In the genomic region with DNA sequence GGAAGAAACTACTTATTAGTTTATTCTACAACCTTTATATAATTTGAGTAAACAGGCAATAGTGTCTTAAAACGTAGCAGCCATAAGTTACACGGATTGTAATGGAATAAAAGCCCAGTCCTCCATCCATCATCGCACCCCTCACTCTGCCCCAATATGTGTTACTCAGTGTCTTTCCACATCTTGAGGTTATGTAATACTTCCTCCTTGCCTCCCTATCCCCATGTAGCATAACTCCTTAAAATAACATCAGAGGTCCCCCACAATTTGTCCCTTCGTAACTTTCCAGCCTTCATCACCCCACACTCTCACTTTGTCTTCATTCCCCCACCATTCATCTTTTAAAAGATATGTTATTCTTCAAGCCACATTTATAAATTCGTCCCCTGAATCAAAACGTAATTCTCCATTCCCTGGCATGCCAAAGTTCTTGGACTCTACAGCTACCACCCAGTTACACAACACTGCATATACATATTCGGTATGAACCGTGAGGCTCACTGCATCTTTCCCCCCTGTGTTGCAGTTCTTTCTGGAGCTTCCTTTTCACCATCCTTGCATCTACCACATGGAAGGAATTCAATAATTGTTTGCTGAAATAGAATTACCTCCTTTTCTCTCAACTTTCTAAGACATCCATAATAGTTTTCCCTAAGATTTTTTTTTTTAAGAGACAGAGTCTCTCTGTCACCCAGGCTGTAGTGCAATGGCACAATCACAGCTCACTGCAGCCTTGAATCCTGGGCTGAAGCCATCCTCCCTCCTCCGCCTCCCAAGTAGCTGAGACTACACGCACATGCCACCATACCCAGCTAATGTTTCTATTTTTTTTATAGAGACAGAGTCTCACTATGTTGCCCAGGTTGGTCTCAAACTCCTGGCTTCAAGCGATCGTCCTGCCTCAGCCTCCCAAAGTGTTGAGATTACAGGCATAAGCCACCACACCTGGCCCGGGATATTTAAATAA, we compare ENCODE assay signal across 13 cellular contexts. TPM values are rescaled to one million over a fixed set of nuclear protein-coding genes. Genes with fewer than 3 reads are reported as not detected.
A peak's percentile ranks its signal among the peaks of the same experiment; 100 is the strongest.
DNase-seq lines count a peak whose midpoint lies in the region; ATAC-seq and TF ChIP-seq lines count a peak whose summit lies in the region.
"Had no signal": no experiment of that assay in that cellular context is flagged by ENCODE, and none has a peak within 500 bp of the region (broad histone marks: within the 10 kb centered on the region; RNA-seq: fewer than 3 reads in every experiment).

No MANE protein-coding gene starts in this region.

- DNase-seq in NOMO-1 treated with DMSO at 0.1 percent for 48 hours (lab: John Stamatoyannopoulos, UW; ENCODE audit: unreplicated experiment) (peak; percentile 20), NOMO-1 treated with dmso at 0.1 percent for 144 hours (lab: John Stamatoyannopoulos, UW; ENCODE audit: unreplicated experiment) (no peak), breast epithelium (ENCODE audit: low spot score in 2 of 2) (no peak), midbrain (lab: John Stamatoyannopoulos, UW) (peak; percentile 24), tibial nerve (ENCODE audit: low spot score in 2 of 2) (no peak), GM03348 (ENCODE audit: low spot score) (no peak), endothelial cell (ENCODE audit: low spot score) (no peak)
- DNase-seq: NCI-H187 treated with DMSO at 0.1 percent for 48 hours, SHP77 treated with DMSO at 0.1 percent for 48 hours had no signal

- ATAC-seq in GM19463 (IDR thresholded peaks at IDR 0.05; ENCODE audit: unreplicated experiment) = no peak
- ATAC-seq: K562 had no signal

- 39 to 46% methylated on average over 13 of the region's 13 CpGs for WGBS in tibial nerve, 2 donors

- TF ChIP-seq POLR2A in breast epithelium (IDR thresholded peaks at IDR 0.05) (no peak), tibial nerve (IDR thresholded peaks at IDR 0.05) (no peak)

- peaks cover 7% of the 10 kb centered on the region for H3K36me3 Mint-ChIP-seq in endothelial cell (ENCODE audit: low read depth, unreplicated experiment)

- no peaks in the 10 kb centered on the region for H3K27me3 ChIP-seq in breast epithelium
- H3K27me3 ChIP-seq in tibial nerve = no peaks in the 10 kb centered on the region

- H3K27ac Mint-ChIP-seq in endothelial cell (ENCODE audit: unreplicated experiment) = no peak overlapping the region
- H3K27ac Mint-ChIP-seq: activated naive CD4-positive, alpha-beta T cell treated with anti-CD3 and anti-CD28 coated beads, Interleukin-2, amount 50 U/mL, for 24 hours had no signal

- no peaks in the 10 kb centered on the region for H3K9me3 Mint-ChIP-seq in endothelial cell (ENCODE audit: unreplicated experiment)
- H3K9me3 Mint-ChIP-seq: activated naive CD4-positive, alpha-beta T cell treated with anti-CD3 and anti-CD28 coated beads, Interleukin-2, amount 50 U/mL, for 24 hours had no signal

- TF ChIP-seq EP300 in tibial nerve (IDR thresholded peaks at IDR 0.05) = peak in 1 of 2 donors; percentile 22

- H3K27me3 Mint-ChIP-seq in endothelial cell (ENCODE audit: unreplicated experiment) = peaks cover 4% of the 10 kb centered on the region

- no peak overlapping the region for H3K4me3 Mint-ChIP-seq in endothelial cell (ENCODE audit: unreplicated experiment)
- H3K4me3 Mint-ChIP-seq: activated naive CD4-positive, alpha-beta T cell treated with anti-CD3 and anti-CD28 coated beads, Interleukin-2, amount 50 U/mL, for 24 hours had no signal

- TF ChIP-seq CTCF in breast epithelium (IDR thresholded peaks at IDR 0.05) = no peak
- no peak for TF ChIP-seq CTCF in tibial nerve (IDR thresholded peaks at IDR 0.05)
- TF ChIP-seq CTCF in endothelial cell (IDR thresholded peaks at IDR 0.05; ENCODE audit: unreplicated experiment) = no peak

- H3K27ac ChIP-seq in breast epithelium (peak overlapping the region in 1 of 2 donors; percentile 35), tibial nerve (peak overlapping the region; percentile 96 to 98 (median 97))
- H3K27ac ChIP-seq: 22Rv1 had no signal

- intact Hi-C loops in breast epithelium (cut with DNase I; ENCODE audit: low total_unique reads) = loop anchor here (5.0 kb wide), 2 partner anchors 148 to 623 kb away; no protein-coding TSS in a partner anchor

- H3K9me3 ChIP-seq in breast epithelium (no peaks in the 10 kb centered on the region), tibial nerve (no peaks in the 10 kb centered on the region)

- H3K4me1 Mint-ChIP-seq in endothelial cell (ENCODE audit: unreplicated experiment) = peaks cover 23% of the 10 kb centered on the region

- H3K4me1 ChIP-seq in breast epithelium (peaks cover 0 to 9% of the 10 kb centered on the region in 2 donors), tibial nerve (peaks cover 0 to 67% (median 18%) of the 10 kb centered on the region in 4 donors)

- H3K4me3 ChIP-seq in breast epithelium = peak overlapping the region in 2 of 3 donors; percentile 90 to 92
- H3K4me3 ChIP-seq in tibial nerve = peak overlapping the region in 2 of 4 donors; percentile 71 to 92
- H3K4me3 ChIP-seq: K562 had no signal

- H3K36me3 ChIP-seq in breast epithelium = no peaks in the 10 kb centered on the region
- H3K36me3 ChIP-seq in tibial nerve = peaks cover 0 to 8% (median 0%) of the 10 kb centered on the region in 3 donors

RNA-seq across cellular contexts. Expression of a gene that starts 3.4 kb away (rescaled TPM):
- total RNA-seq in breast epithelium (100 to 1,000 TPM in 1 of 3 donors, 10 to 100 TPM in 2; 24.6 to 138 (median 79.3) TPM), tibial nerve (100 to 1,000 TPM; 156 to 238 (median 199) TPM), endothelial cell (ENCODE audit: unreplicated experiment) (5.6 TPM)

Comparison
In these comparisons a context has a peak if more than half of its experiments do, and no peak if none do; other contexts are left out.
1. DNase-seq: peak in NOMO-1 treated with DMSO at 0.1 percent for 48 hours (single experiment) and midbrain (single experiment); none in NOMO-1 treated with dmso at 0.1 percent for 144 hours (single experiment), breast epithelium (0 of 2), tibial nerve (0 of 2), GM03348 (single experiment) and endothelial cell (single experiment).